ENCODE assay signal across 22 cellular contexts in the genomic region with DNA sequence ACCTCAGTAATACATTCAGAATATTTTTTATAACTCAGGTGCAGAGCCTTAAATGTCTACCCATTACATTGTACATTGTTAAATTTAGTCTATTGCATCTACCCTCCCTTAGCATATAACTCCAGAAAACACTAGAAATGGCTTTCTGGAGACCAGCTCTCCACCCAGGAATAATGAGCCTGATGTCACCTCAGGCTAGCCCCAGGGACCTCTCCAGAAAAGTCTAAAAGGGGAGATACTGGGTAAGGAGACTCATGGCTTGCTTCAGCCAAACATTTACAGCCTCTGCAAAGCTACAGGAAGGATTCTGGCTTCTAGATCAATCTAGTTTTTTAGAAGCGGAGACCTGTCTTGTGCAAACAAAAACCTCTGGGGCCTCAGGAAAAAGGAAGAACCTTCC. TPM values are rescaled to one million over a fixed set of nuclear protein-coding genes. Genes with fewer than 3 reads are reported as not detected.
DNase-seq lines count a peak whose midpoint lies in the region; ATAC-seq, FAIRE-seq and TF ChIP-seq lines count a peak whose summit lies in the region.
"Had no signal": no experiment of that assay in that cellular context is flagged by ENCODE, and none has a peak within 500 bp of the region (broad histone marks: within the 10 kb centered on the region; RNA-seq: fewer than 3 reads in every experiment).

No MANE protein-coding gene starts in this region.

- H3K9me1 ChIP-seq in K562 (ENCODE audit: control insufficient read depth, insufficient read depth, low read length), result no peaks in the 10 kb centered on the region

- no peak for TF ChIP-seq RAD21 in K562 (CRISPR knock-in tag; conservative IDR thresholded peaks at IDR 0.05 in 1 of 2, IDR thresholded peaks at IDR 0.05 in 1 of 2)

- H3K4me3 Mint-ChIP-seq in activated CD4-positive, alpha-beta T cell treated with anti-CD3 and anti-CD28 coated beads, Interleukin-2, amount 10 ng/mL, durations not matched to agents 7 days and 5 days, result no peak overlapping the region
- no peak overlapping the region for H3K4me3 Mint-ChIP-seq in activated CD4-positive, alpha-beta T cell treated with anti-CD3 and anti-CD28 coated beads, Interleukin-2, amount 10 ng/mL, durations not matched to agents 24 days and 14 days
- H3K4me3 Mint-ChIP-seq: CD4-positive, alpha-beta T cell; H9; IgD-negative memory B cell had no signal

- H3K36me3 ChIP-seq in K562 (ENCODE audit: control insufficient read depth, insufficient read depth, low read length) (no peaks in the 10 kb centered on the region; the same call in 2 of the 3 replicates), mucosa of descending colon (ENCODE audit: low read depth) (no peaks in the 10 kb centered on the region)

- no peak for FAIRE-seq in K562 (lab: Jason Lieb, UNC)
- FAIRE-seq: A549, D721Med, GM12892, GM18507, HepG2 had no signal

- no peak overlapping the region for H3K27ac ChIP-seq in K562 (ENCODE audit: extremely low read depth, low read depth, low read length)
- H3K27ac ChIP-seq: 22Rv1, C4-2B had no signal

- H3K4me1 ChIP-seq in K562 (replicated peaks in 1 of 2; ENCODE audit: control insufficient read depth in 2 of 2, insufficient read depth in 2 of 2, low read length in 2 of 2) (peaks cover 0 to 13% of the 10 kb centered on the region in 2 experiments; a peak in 3 of 5 replicates), mucosa of descending colon (ENCODE audit: low read depth) (no peaks in the 10 kb centered on the region)
- H3K4me1 ChIP-seq: A549 had no signal

- no TSS peak for BruUV-seq in K562 (replicated peaks; lab: Mats Ljungman, UMichigan)

- H3K4me2 ChIP-seq in K562 (ENCODE audit: insufficient read depth, low read length), result no peak overlapping the region
- H3K4me2 ChIP-seq: A549 had no signal

- DNase-seq in activated CD4-positive, alpha-beta T cell treated with anti-CD3 and anti-CD28 coated beads, Interleukin-2, amount 10 ng/mL, durations not matched to agents 7 days and 5 days, result no peak
- no peak for DNase-seq in activated CD4-positive, alpha-beta T cell treated with anti-CD3 and anti-CD28 coated beads, Interleukin-2, amount 10 ng/mL, durations not matched to agents 24 days and 14 days
- DNase-seq in K562 (ENCODE audit: extremely low read depth in 1 of 4, low spot score in 3 of 4) (no peak), mucosa of descending colon (no peak), GM19238 (ENCODE audit: insufficient read length, low spot score) (no peak)
- DNase-seq in stimulated activated CD4-positive, alpha-beta T cell treated with anti-CD3 and anti-CD28 coated beads, Interleukin-4, amount 100 ng/mL, for 24 hours, result no peak
- DNase-seq: AML-193; Caco-2; CD4-positive, alpha-beta T cell; GDM1; GOT3; H9; KG1 had no signal

- intact Hi-C loops in activated CD4-positive, alpha-beta T cell treated with anti-CD3 and anti-CD28 coated beads, Interleukin-2, amount 10 ng/mL, durations not matched to agents 24 days and 14 days (cut with micrococcal nuclease), result no loop called here
- intact Hi-C loops in K562 (cut with micrococcal nuclease), result no loop called here
- intact Hi-C loops in mucosa of descending colon (cut with DNase I, micrococcal nuclease), result no loop called here

- WGBS in K562 (ENCODE audit: insufficient coverage, low coverage, missing lambda C conversion rate), result 60% methylated on average over 1 of the region's 1 CpG

- H3K27me3 ChIP-seq in K562 (ENCODE audit: control insufficient read depth in 2 of 2, insufficient read depth in 2 of 2, low read length in 2 of 2), result no peaks in the 10 kb centered on the region

- H2AFZ ChIP-seq in K562 (ENCODE audit: low read depth, low read length), result peak overlapping the region; percentile 49; the same call in 1 of the 2 replicates

- peaks cover 8% of the 10 kb centered on the region for H3K36me3 Mint-ChIP-seq in activated CD4-positive, alpha-beta T cell treated with anti-CD3 and anti-CD28 coated beads, Interleukin-2, amount 10 ng/mL, durations not matched to agents 7 days and 5 days (ENCODE audit: low read depth)
- peaks cover 2% of the 10 kb centered on the region for H3K36me3 Mint-ChIP-seq in activated CD4-positive, alpha-beta T cell treated with anti-CD3 and anti-CD28 coated beads, Interleukin-2, amount 10 ng/mL, durations not matched to agents 24 days and 14 days (ENCODE audit: low read depth)

- no peak overlapping the region for H3K9ac ChIP-seq in K562 (ENCODE audit: insufficient read depth in 1 of 2, low read depth in 2 of 2, low read length in 2 of 2)

- no peaks in the 10 kb centered on the region for H4K20me1 ChIP-seq in K562 (replicated peaks; ENCODE audit: control insufficient read depth, insufficient read depth, low read length)

- H3K4me1 Mint-ChIP-seq in activated CD4-positive, alpha-beta T cell treated with anti-CD3 and anti-CD28 coated beads, Interleukin-2, amount 10 ng/mL, durations not matched to agents 7 days and 5 days, result peaks cover 2% of the 10 kb centered on the region
- no peaks in the 10 kb centered on the region for H3K4me1 Mint-ChIP-seq in activated CD4-positive, alpha-beta T cell treated with anti-CD3 and anti-CD28 coated beads, Interleukin-2, amount 10 ng/mL, durations not matched to agents 24 days and 14 days

- peaks cover 3% of the 10 kb centered on the region for H3K27me3 Mint-ChIP-seq in activated CD4-positive, alpha-beta T cell treated with anti-CD3 and anti-CD28 coated beads, Interleukin-2, amount 10 ng/mL, durations not matched to agents 7 days and 5 days
- H3K27me3 Mint-ChIP-seq in activated CD4-positive, alpha-beta T cell treated with anti-CD3 and anti-CD28 coated beads, Interleukin-2, amount 10 ng/mL, durations not matched to agents 24 days and 14 days, result peaks cover 8% of the 10 kb centered on the region
- H3K27me3 Mint-ChIP-seq: CD4-positive, alpha-beta T cell; IgD-negative memory B cell had no signal

- in situ Hi-C loops in K562 (cut with MboI), result no loop called here

- ATAC-seq in K562 (peak; percentile 22; the same call in 1 of the 3 replicates), mucosa of descending colon (peak; percentile 46), GM21423 (IDR thresholded peaks at IDR 0.05; ENCODE audit: unreplicated experiment) (no peak)
- ATAC-seq: A549, HepG2 had no signal

- peak overlapping the region; percentile 54 for H3K27ac Mint-ChIP-seq in activated CD4-positive, alpha-beta T cell treated with anti-CD3 and anti-CD28 coated beads, Interleukin-2, amount 10 ng/mL, durations not matched to agents 7 days and 5 days
- no peak overlapping the region for H3K27ac Mint-ChIP-seq in activated CD4-positive, alpha-beta T cell treated with anti-CD3 and anti-CD28 coated beads, Interleukin-2, amount 10 ng/mL, durations not matched to agents 24 days and 14 days
- H3K27ac Mint-ChIP-seq: CD4-positive, alpha-beta T cell had no signal

- H3K4me3 ChIP-seq in K562 (no peak overlapping the region), mucosa of descending colon (no peak overlapping the region)
- H3K4me3 ChIP-seq: A549 had no signal

- POLR2A ChIA-PET in activated CD4-positive, alpha-beta T cell treated with anti-CD3 and anti-CD28 coated beads, Interleukin-2, amount 10 ng/mL, durations not matched to agents 7 days and 5 days (lab: Charles Lee), result no interaction called here
- POLR2A ChIA-PET in K562 (lab: Yijun Ruan, JAX), result interaction anchor here (0.6 to 2.8 kb wide), 3 partner anchors 13 to 66 kb away, joined by 3 to 20 read pairs (median 4); a partner anchor contains a TSS

- H3K79me2 ChIP-seq in K562 (ENCODE audit: control insufficient read depth, insufficient read depth, low read length), result no peaks in the 10 kb centered on the region

- TF ChIP-seq POLR2A in K562 (conservative IDR thresholded peaks at IDR 0.05), result no peak

- H3K9me3 ChIP-seq in K562 (replicated peaks; ENCODE audit: control insufficient read depth, insufficient read depth, low read depth, low read length) (no peaks in the 10 kb centered on the region), mucosa of descending colon (no peaks in the 10 kb centered on the region)
- H3K9me3 ChIP-seq: A549, Caco-2 had no signal

- no peak for TF ChIP-seq CTCF in K562 (IDR thresholded peaks at IDR 0.05 in 2 of 3, conservative IDR thresholded peaks at IDR 0.05 in 1 of 3; ENCODE audit: insufficient read depth in 2 of 3, low read depth in 1 of 3, low read length in 3 of 3)
- no peak for TF ChIP-seq CTCF in mucosa of descending colon (IDR thresholded peaks at IDR 0.05)

- TF ChIP-seq EP300 in K562 (IDR thresholded peaks at IDR 0.05; ENCODE audit: low read length), result no peak

- CTCF ChIA-PET in activated CD4-positive, alpha-beta T cell treated with anti-CD3 and anti-CD28 coated beads, Interleukin-2, amount 10 ng/mL, durations not matched to agents 7 days and 5 days (lab: Charles Lee), result interaction anchor here (1.9 kb wide), 1 partner anchor 13 kb away, joined by 6 read pairs; no protein-coding TSS in a partner anchor
- CTCF ChIA-PET in K562 (lab: Yijun Ruan, JAX; ENCODE audit: low intra/inter-chr PET ratio), result no interaction called here

- peaks cover 6% of the 10 kb centered on the region for H3K9me3 Mint-ChIP-seq in activated CD4-positive, alpha-beta T cell treated with anti-CD3 and anti-CD28 coated beads, Interleukin-2, amount 10 ng/mL, durations not matched to agents 7 days and 5 days
- H3K9me3 Mint-ChIP-seq in activated CD4-positive, alpha-beta T cell treated with anti-CD3 and anti-CD28 coated beads, Interleukin-2, amount 10 ng/mL, durations not matched to agents 24 days and 14 days, result peaks cover 3% of the 10 kb centered on the region
- H3K9me3 Mint-ChIP-seq: H9, IgD-negative memory B cell had no signal

RNA-seq across cellular contexts. Expression of a gene that starts 13.8 kb away (rescaled TPM):
- total RNA-seq in activated CD4-positive, alpha-beta T cell treated with anti-CD3 and anti-CD28 coated beads, Interleukin-2, amount 10 ng/mL, durations not matched to agents 7 days and 5 days, result 10 to 100 TPM; 12.0 to 14.7 TPM
- total RNA-seq in activated CD4-positive, alpha-beta T cell treated with anti-CD3 and anti-CD28 coated beads, Interleukin-2, amount 10 ng/mL, durations not matched to agents 24 days and 14 days, result 3.4 and 4.8 TPM in 2 replicates
- 117 and 175 TPM in 2 replicates for total RNA-seq in K562 (2011; cell fraction: chromatin; rRNA removed; ENCODE audit: low replicate concordance)
- total RNA-seq in K562 (2011; cell fraction: nucleolus; rRNA removed), result 81.5 and 91.5 TPM in 2 replicates
- total RNA-seq in K562 (2011; cell fraction: nucleoplasm; rRNA removed), result 112 and 122 TPM in 2 replicates
- total RNA-seq in K562 (2014; rRNA removed) (27.8 and 35.6 TPM in 2 replicates), K562 (2014; rRNA removed; fragmentation: Illumina TruSeq; extraction: Trizol) (36.1 and 38.2 TPM in 2 replicates), K562 (2015; rRNA removed; fragmentation: Illumina TruSeq; extraction: Trizol) (35.2 and 37.3 TPM in 2 replicates), K562 (2021) (37.4 and 40.4 TPM in 2 replicates), mucosa of descending colon (10 to 100 TPM; 18.8 to 43.8 (median 19.5) TPM)
- polyA plus RNA-seq in K562 (2011; rRNA removed) (38.0 and 44.4 TPM in 2 replicates), K562 (2014; fragmentation: Illumina TruSeq; extraction: Trizol) (30.1 and 36.1 TPM in 2 replicates), K562 (2014; fragmentation: Nextera tagmentation; extraction: Ambion mirVana) (10 to 100 TPM; 10.9 to 11.9 TPM), K562 (2014; rRNA removed) (21.9 and 31.0 TPM in 2 replicates)
- 25.2 and 36.0 TPM in 2 replicates for polyA plus RNA-seq in K562 (2011; cell fraction: cytosol; rRNA removed)
- 36.6 and 39.7 TPM in 2 replicates for polyA plus RNA-seq in K562 (2011; cell fraction: nucleus; rRNA removed)
- 23.3 and 26.8 TPM in 2 replicates for polyA plus RNA-seq in K562 (2012)
- polyA minus RNA-seq in K562 (2011; rRNA and poly(A)+ RNA removed), result 91.5 and 92.3 TPM in 2 replicates
- polyA minus RNA-seq in K562 (2011; cell fraction: cytosol; rRNA and poly(A)+ RNA removed), result 38.1 and 39.9 TPM in 2 replicates
- polyA minus RNA-seq in K562 (2011; cell fraction: nucleus; rRNA and poly(A)+ RNA removed), result 36.2 and 58.4 TPM in 2 replicates
